8 cellular contexts compared by ENCODE assay signal in genomic region chr3:187744169-187745151, GRCh38. TPM values are rescaled to one million over a fixed set of nuclear protein-coding genes. Genes with fewer than 3 reads are reported as not detected.
DNase-seq lines count a peak whose midpoint lies in the region; ATAC-seq, FAIRE-seq and TF ChIP-seq lines count a peak whose summit lies in the region.

No MANE protein-coding gene starts in this region.

- H3K4me1 ChIP-seq in kidney (ENCODE audit: control insufficient read depth in 1 of 2, insufficient read depth in 1 of 2, low read depth in 1 of 2, low read length in 2 of 2) (peaks cover 13 to 24% of the 10 kb centered on the region in 2 donors), spleen (peaks cover 27 to 81% (median 61%) of the 10 kb centered on the region in 6 donors)

- no peaks in the 10 kb centered on the region for H3K27me3 Mint-ChIP-seq in central memory CD8-positive, alpha-beta T cell

- intact Hi-C loops in kidney (cut with DNase I) = loop anchor here (5.0 to 10.0 kb wide), 2 partner anchors 300 to 1208 kb away; no protein-coding TSS in a partner anchor
- intact Hi-C loops in spleen (cut with DNase I; ENCODE audit: low total_unique reads) = loop anchor here (10.0 kb wide), 3 partner anchors 410 to 1490 kb away; partner anchors contain the start of gene LPP

- H3K36me3 ChIP-seq in kidney (ENCODE audit: control insufficient read depth in 1 of 2, insufficient read depth in 2 of 2, low read length in 2 of 2) = no peaks in the 10 kb centered on the region
- no peaks in the 10 kb centered on the region for H3K36me3 ChIP-seq in spleen

- peak overlapping the region; percentile 99 for H3K27ac Mint-ChIP-seq in central memory CD8-positive, alpha-beta T cell (ENCODE audit: low read depth)

- no peaks in the 10 kb centered on the region for H3K9me3 ChIP-seq in kidney (ENCODE audit: control insufficient read depth in 1 of 2, low read length in 2 of 2)
- no peaks in the 10 kb centered on the region for H3K9me3 ChIP-seq in spleen

- no peaks in the 10 kb centered on the region for H3K9me3 Mint-ChIP-seq in central memory CD8-positive, alpha-beta T cell

- WGBS in spleen, 5 donors = 0 to 1% (median 0%) methylated on average over 55 of the region's 55 CpGs

- no peaks in the 10 kb centered on the region for H3K27me3 ChIP-seq in spleen (replicated peaks in 1 of 7)

- TF ChIP-seq POLR2A in spleen (IDR thresholded peaks at IDR 0.05) = no peak

- DNase-seq in CD1c-positive myeloid dendritic cell (ENCODE audit: extremely low spot score) (peak; percentile 73), LHCN-M2 (ENCODE audit: low read depth) (peak; percentile 42), UCSD-AML1 (lab: John Stamatoyannopoulos, UW; ENCODE audit: unreplicated experiment) (peak; percentile 40), kidney (peak; percentile 84), spleen (peak; percentile 91), GF-D8 (lab: John Stamatoyannopoulos, UW) (no peak)
- peak in 1 of 2 donors; percentile 34 for DNase-seq in central memory CD8-positive, alpha-beta T cell (ENCODE audit: low spot score in 2 of 2)

- H3K27ac ChIP-seq in kidney (ENCODE audit: low read depth in 2 of 2, low read length in 2 of 2) (peak overlapping the region; percentile 99), spleen (peak overlapping the region; percentile 95 to 99 (median 99))

- H3K9ac ChIP-seq in kidney (ENCODE audit: low read length in 2 of 2) = peak overlapping the region; percentile 94 to 98

- FAIRE-seq in kidney (lab: Jason Lieb, UNC) = no peak

- peaks cover 63% of the 10 kb centered on the region for H3K4me1 Mint-ChIP-seq in central memory CD8-positive, alpha-beta T cell

- peak overlapping the region; percentile 100 for H3K4me3 Mint-ChIP-seq in central memory CD8-positive, alpha-beta T cell

- TF ChIP-seq CTCF in kidney (IDR thresholded peaks at IDR 0.05; ENCODE audit: borderline replicate concordance, extremely low read depth, insufficient read depth) (no peak), spleen (IDR thresholded peaks at IDR 0.05 in 8 of 11, conservative IDR thresholded peaks at IDR 0.05 in 3 of 11) (no peak)

- peak overlapping the region; percentile 73 to 93 for H3K4me3 ChIP-seq in kidney (ENCODE audit: low read length in 2 of 2)
- peak overlapping the region; percentile 52 to 84 (median 60) for H3K4me3 ChIP-seq in spleen

- peak; percentile 12 for ATAC-seq in central memory CD8-positive, alpha-beta T cell (replicated peaks; ENCODE audit: extremely low read depth, poor library complexity, severe bottlenecking)
- no peak for ATAC-seq in HG03139 (IDR thresholded peaks at IDR 0.05; ENCODE audit: unreplicated experiment)

- peaks cover 50% of the 10 kb centered on the region for H3K36me3 Mint-ChIP-seq in central memory CD8-positive, alpha-beta T cell (ENCODE audit: insufficient read depth)

RNA-seq across cellular contexts. Expression of gene BCL6, which starts 0.8 kb away (rescaled TPM):
- total RNA-seq in LHCN-M2 (2014; rRNA removed) (20.6 and 34.0 TPM in 2 replicates), kidney (110 TPM), spleen (100 to 1,000 TPM in 6 of 7 donors, 10 to 100 TPM in 1; 84.4 to 444 (median 168) TPM)
- 11.0 TPM for polyA plus RNA-seq in LHCN-M2 (2012)
- polyA plus RNA-seq in kidney (ENCODE audit: insufficient read depth, low read depth, low replicate concordance) (7.3 TPM), spleen (10 to 100 TPM in 2 of 3 donors, 1 to 10 TPM in 1; 9.5 to 13.9 (median 12.0) TPM)

RNA-seq across cellular contexts. Expression of gene RTP2, which starts 42.1 kb away (rescaled TPM):
- not detected in 2 replicates for total RNA-seq in LHCN-M2 (2014; rRNA removed)
- not detected for polyA plus RNA-seq in LHCN-M2 (2012)
- not detected for total RNA-seq in kidney
- not detected for polyA plus RNA-seq in kidney (ENCODE audit: insufficient read depth, low read depth, low replicate concordance)
- total RNA-seq in spleen = not detected
- not detected for polyA plus RNA-seq in spleen
